22 cellular contexts compared by ENCODE assay signal in genomic region chr4:103626296-103626695, GRCh38.
"Had no signal": no experiment of that assay in that cellular context is flagged by ENCODE, and none has a peak within 500 bp of the region (broad histone marks: within the 10 kb centered on the region; RNA-seq: fewer than 3 reads in every experiment).

No MANE protein-coding gene starts in this region.

- H3K36me3 ChIP-seq: MG63, SJSA1 had no signal

- H3K27me3 ChIP-seq: MG63, SJSA1 had no signal

- DNase-seq: IMR-90, Karpas-422, KG1, MG63, NCI-H1092, NCI-H1105 treated with DMSO at 0.1 percent for 48 hours, NCI-H1417 treated with DMSO at 0.1 percent for 48 hours, NCI-H146, NCI-H1694 treated with DMSO at 0.1 percent for 48 hours, NCI-H1930, NCI-H2081, NCI-H2107, NCI-H2227 treated with DMSO at 0.1 percent for 48 hours, NCI-H524, NCI-H69, NCI-H774, Right ventricle myocardium superior, RPMI8226, SIG-M5 had no signal

- H3K9me3 ChIP-seq: MG63, SJSA1 had no signal

- ATAC-seq: HepG2 had no signal

- H3K4me3 ChIP-seq: MG63, SJSA1, SK-N-MC had no signal

- H3K27ac ChIP-seq: SJSA1, SK-N-MC had no signal

- H3K4me1 ChIP-seq: SJSA1 had no signal
